10 cellular contexts compared by ENCODE assay signal in genomic region chr2:190948671-190949070, GRCh38.
DNase-seq lines count a peak whose midpoint lies in the region; ATAC-seq and TF ChIP-seq lines count a peak whose summit lies in the region.
"Had no signal": no experiment of that assay in that cellular context is flagged by ENCODE, and none has a peak within 500 bp of the region (broad histone marks: within the 10 kb centered on the region; RNA-seq: fewer than 3 reads in every experiment).

No MANE protein-coding gene starts in this region.

- H3K9me3 ChIP-seq in uterus: no peaks in the 10 kb centered on the region

- H3K4me3 ChIP-seq in kidney epithelial cell (ENCODE audit: low read depth, low read length) (no peak overlapping the region), uterus (no peak overlapping the region), H7 (ENCODE audit: insufficient read depth, low read depth, low read length) (no peak overlapping the region)
- H3K4me3 ChIP-seq: K562, skin epidermis had no signal

- H3K27ac ChIP-seq in VCaP (peak overlapping the region; percentile 53; the same call in 1 of the 2 replicates), uterus (peak overlapping the region; percentile 17 to 60)

- H3K27me3 ChIP-seq in kidney epithelial cell (ENCODE audit: control insufficient read depth, insufficient read depth, low read length) (no peaks in the 10 kb centered on the region), uterus (no peaks in the 10 kb centered on the region), H7 (ENCODE audit: control insufficient read depth, insufficient read depth, low read length) (no peaks in the 10 kb centered on the region)

- intact Hi-C loops in uterus (cut with DNase I; ENCODE audit: low total_unique reads): no loop called here

- DNase-seq in stimulated activated CD4-positive, alpha-beta T cell treated with anti-CD3 and anti-CD28 coated beads, Interleukin-15, amount 100 ng/mL, for 24 hours: peak; percentile 27
- DNase-seq in stimulated activated CD4-positive, alpha-beta T cell treated with anti-CD3 and anti-CD28 coated beads, Interleukin-4, amount 100 ng/mL, for 24 hours: no peak
- DNase-seq in kidney epithelial cell (ENCODE audit: low read depth) (peak; percentile 50), uterus (no peak), H7 (no peak), 8988T (no peak)

- H3K4me1 ChIP-seq in uterus: peaks cover 5 to 6% of the 10 kb centered on the region in 2 donors

- H3K36me3 ChIP-seq in kidney epithelial cell (ENCODE audit: control insufficient read depth, insufficient read depth, low read length): no peaks in the 10 kb centered on the region
- H3K36me3 ChIP-seq in uterus: no peaks in the 10 kb centered on the region
- H3K36me3 ChIP-seq in H7 (replicated peaks; ENCODE audit: control insufficient read depth, insufficient read depth, low read length): no peaks in the 10 kb centered on the region

- no peak for ATAC-seq in HG03457 (IDR thresholded peaks at IDR 0.05; ENCODE audit: unreplicated experiment)

- TF ChIP-seq POLR2A in uterus (IDR thresholded peaks at IDR 0.05): no peak

- no peak for TF ChIP-seq CTCF in VCaP (conservative IDR thresholded peaks at IDR 0.05)
- TF ChIP-seq CTCF in kidney epithelial cell (IDR thresholded peaks at IDR 0.05; ENCODE audit: insufficient read depth, low read length, poor library complexity, severe bottlenecking): no peak
- no peak for TF ChIP-seq CTCF in uterus (IDR thresholded peaks at IDR 0.05)

Comparison
In these comparisons a context has a peak if more than half of its experiments do, and no peak if none do; other contexts are left out.
1. DNase-seq: peak in stimulated activated CD4-positive, alpha-beta T cell treated with anti-CD3 and anti-CD28 coated beads, Interleukin-15, amount 100 ng/mL, for 24 hours (single experiment) and kidney epithelial cell (single experiment); none in stimulated activated CD4-positive, alpha-beta T cell treated with anti-CD3 and anti-CD28 coated beads, Interleukin-4, amount 100 ng/mL, for 24 hours (single experiment), uterus (0 of 2), H7 (single experiment) and 8988T (single experiment).